In genomic region chr11:83063073-83063754, GRCh38 we compare ENCODE assay signal across 8 cellular contexts. TPM values are rescaled to one million over a fixed set of nuclear protein-coding genes. Genes with fewer than 3 reads are reported as not detected.
DNase-seq lines count a peak whose midpoint lies in the region; ATAC-seq and TF ChIP-seq lines count a peak whose summit lies in the region.

No MANE protein-coding gene starts in this region.

- TF ChIP-seq CTCF in GM13976 (IDR thresholded peaks at IDR 0.05; ENCODE audit: borderline replicate concordance, control extremely low read depth, extremely low read depth, insufficient read depth, missing control alignments) (no peak), brain (conservative IDR thresholded peaks at IDR 0.05) (no peak)

- peak overlapping the region in 2 of 5 experiments; percentile 33 to 68 for H3K4me3 Mint-ChIP-seq in brain

- H3K27me3 Mint-ChIP-seq in brain, result no peaks in the 10 kb centered on the region

- DNase-seq in GM13976 (ENCODE audit: low spot score) (peak; percentile 56), HS-27A (ENCODE audit: low read depth) (peak; percentile 78), myocyte (ENCODE audit: low read depth) (peak; percentile 56), NCI-H2081 treated with DMSO at 0.1 percent for 48 hours (lab: John Stamatoyannopoulos, UW) (no peak), NCI-H526 treated with DMSO at 0.1 percent for 48 hours (lab: John Stamatoyannopoulos, UW) (no peak)
- DNase-seq in effector CD8-positive, alpha-beta T cell (lab: John Stamatoyannopoulos, UW), result no peak

- peaks cover 0 to 3% (median 2%) of the 10 kb centered on the region in 5 experiments for H3K9me3 Mint-ChIP-seq in brain

- in situ Hi-C loops in GM13976 (cut with MboI; ENCODE audit: low sequenced_read_pairs, unreplicated experiment), result no loop called here

- peak overlapping the region in 3 of 5 experiments; percentile 59 to 78 (median 62) for H3K27ac Mint-ChIP-seq in brain

- H3K36me3 Mint-ChIP-seq in brain, result peaks cover 38% of the 10 kb centered on the region

- ATAC-seq in GM21526 (IDR thresholded peaks at IDR 0.05; ENCODE audit: low FRiP score, unreplicated experiment), result peak; percentile 52

- peaks cover 26% of the 10 kb centered on the region for H3K4me1 Mint-ChIP-seq in brain

RNA-seq across cellular contexts. Expression of gene RAB30, which starts 8.5 kb away (rescaled TPM):
- polyA plus RNA-seq in brain (ENCODE audit: insufficient read depth, low read depth, low replicate concordance), result 7.4 TPM
- total RNA-seq in myocyte, result 13.6 and 23.0 TPM in 2 replicates
- 10.0 TPM for polyA plus RNA-seq in myocyte (2012)

Comparison
In these comparisons a context has a peak if more than half of its experiments do, and no peak if none do; other contexts are left out.
1. DNase-seq: peak in GM13976 (single experiment), HS-27A (single experiment) and myocyte (single experiment); none in NCI-H2081 treated with DMSO at 0.1 percent for 48 hours (single experiment), NCI-H526 treated with DMSO at 0.1 percent for 48 hours (single experiment) and effector CD8-positive, alpha-beta T cell (single experiment).